In the genomic region with DNA sequence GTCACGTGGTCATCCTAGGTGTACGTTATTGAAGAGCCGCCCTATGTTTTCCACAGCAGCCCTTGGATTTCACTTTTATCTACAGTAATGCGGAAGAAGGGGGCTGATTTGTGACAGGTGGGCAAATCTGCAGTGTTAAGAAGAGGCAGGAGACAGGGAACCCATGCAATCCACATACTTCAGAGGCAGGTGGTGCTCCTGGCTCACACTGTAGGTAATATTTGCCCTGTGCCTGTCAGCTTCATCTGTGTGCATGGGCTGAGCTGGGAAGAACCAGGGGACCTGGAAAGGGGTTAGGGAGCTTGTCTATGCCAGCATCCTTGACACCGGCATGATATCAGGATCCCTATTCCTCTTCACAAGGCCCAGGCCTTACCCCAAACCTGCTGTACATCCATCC, we compare ENCODE assay signal across 27 cellular contexts.
"Had no signal": no experiment of that assay in that cellular context is flagged by ENCODE, and none has a peak within 500 bp of the region (broad histone marks: within the 10 kb centered on the region; RNA-seq: fewer than 3 reads in every experiment).

No MANE protein-coding gene starts in this region.

- FAIRE-seq: small intestine had no signal

- H3K9me3 ChIP-seq: left lung, stomach, suprapubic skin had no signal

- H3K4me3 ChIP-seq: cardiac muscle cell, left lung, lung, stomach, suprapubic skin, tibial nerve had no signal

- H3K27ac ChIP-seq: cardiac muscle cell, left lung, stomach, suprapubic skin, tibial nerve had no signal

- ATAC-seq: activated CD4-positive, alpha-beta T cell treated with anti-CD3 and anti-CD28 coated beads for 36 hours; left lung; naive thymus-derived CD8-positive, alpha-beta T cell; sciatic nerve; stimulated activated effector memory CD8-positive, alpha-beta T cell treated with anti-CD3 and anti-CD28 coated beads, Interleukin-12 subunit alpha, Interleukin-12 subunit beta, amount 100 ng/mL, for 72 hours; WTC11 had no signal

- H3K27me3 ChIP-seq: left lung, suprapubic skin, tibial nerve had no signal

- H3K36me3 ChIP-seq: cardiac muscle cell, left lung, stomach, suprapubic skin, tibial nerve had no signal

- DNase-seq: activated CD4-positive, alpha-beta T cell treated with anti-CD3 and anti-CD28 coated beads for 36 hours; activated CD4-positive, alpha-beta T cell treated with anti-CD3 and anti-CD28 coated beads, Interleukin-2, amount 50 U/mL, for 4 hours; activated CD8-positive, alpha-beta memory T cell treated with anti-CD3 and anti-CD28 coated beads for 24 hours; activated CD8-positive, alpha-beta memory T cell treated with anti-CD3 and anti-CD28 coated beads, Interleukin-2, amount 50 U/mL, for 4 hours; activated effector memory CD4-positive, alpha-beta T cell treated with Interleukin-2 at 50 U/mL for 16 hours; activated naive CD4-positive, alpha-beta T cell treated with anti-CD3 and anti-CD28 coated beads for 36 hours; activated naive CD8-positive, alpha-beta T cell treated with anti-CD3 and anti-CD28 coated beads, Interleukin-2, amount 10 ng/mL, durations not matched to agents 7 days and 5 days; activated T-cell treated with anti-CD3 and anti-CD28 coated beads, Interleukin-2, amount 50 U/mL, for 48 hours; amygdala; cortex of kidney; erythroblast; foreskin melanocyte; immature natural killer cell; kidney glomerular epithelial cell; left lung; naive thymus-derived CD8-positive, alpha-beta T cell; small intestine; stimulated activated CD4-positive, alpha-beta T cell treated with anti-CD3 and anti-CD28 coated beads, Interleukin-2, amount 100 ng/mL, for 24 hours; stomach; T-helper 9 cell had no signal
